ENCODE assay signal across 1 cellular context in the genomic region with DNA sequence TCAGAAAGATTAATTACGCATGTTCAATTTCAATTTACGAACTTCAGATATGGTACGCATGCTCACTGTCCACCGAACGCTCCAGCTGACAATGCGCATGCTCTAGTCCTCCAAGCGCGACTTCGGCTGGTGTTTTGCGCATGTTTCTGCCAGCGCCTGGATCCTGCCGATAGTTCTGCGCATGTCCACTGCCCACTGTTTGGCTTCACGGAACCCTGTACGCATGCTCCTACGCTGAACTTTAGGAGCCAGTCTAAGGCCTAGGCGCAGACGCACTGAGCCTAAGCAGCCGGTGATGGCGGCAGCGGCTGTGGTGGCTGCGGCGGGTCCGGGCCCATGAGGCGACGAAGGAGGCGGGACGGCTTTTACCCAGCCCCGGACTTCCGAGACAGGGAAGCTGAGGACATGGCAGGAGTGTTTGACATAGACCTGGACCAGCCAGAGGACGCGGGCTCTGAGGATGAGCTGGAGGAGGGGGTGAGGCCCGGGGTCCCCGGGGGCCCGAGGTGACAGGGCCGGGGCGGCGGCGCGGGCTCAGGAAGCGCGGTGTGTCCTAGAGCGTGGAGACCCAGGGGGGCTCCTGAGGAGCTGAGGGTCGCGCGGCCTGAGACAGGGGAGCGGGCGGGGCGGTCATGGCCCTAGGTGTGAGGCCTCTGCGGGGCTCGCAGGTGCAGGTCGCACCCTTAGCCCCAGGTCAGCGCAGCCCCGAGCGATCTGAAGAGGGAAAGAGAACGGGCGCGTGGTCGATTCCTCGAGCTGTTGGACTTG.
TF ChIP-seq lines count a peak whose summit lies in the region.

Gene RPS6KB1 (plus strand): TSS at position 273 of the 768 bp plus-strand sequence. CDS start 64 bp downstream, at position 337.
Gene TUBD1 (minus strand): TSS at position 95 of the 768 bp plus-strand sequence. CDS start 1,941 bp downstream, outside the sequence.

TF ChIP-seq in K562, 482 proteins besides CTCF, POLR2A, EP300 and RAD21 (continued from another document and continues in another):
- TF ChIP-seq HMGXB4 (CRISPR knock-in tag; IDR thresholded peaks at IDR 0.05) = peak; percentile 38; the same call in 1 of the 2 replicates
- TF ChIP-seq ZNF764 (CRISPR knock-in tag; IDR thresholded peaks at IDR 0.05; ENCODE audit: low read depth) = no peak
- TF ChIP-seq, protein P1, sequence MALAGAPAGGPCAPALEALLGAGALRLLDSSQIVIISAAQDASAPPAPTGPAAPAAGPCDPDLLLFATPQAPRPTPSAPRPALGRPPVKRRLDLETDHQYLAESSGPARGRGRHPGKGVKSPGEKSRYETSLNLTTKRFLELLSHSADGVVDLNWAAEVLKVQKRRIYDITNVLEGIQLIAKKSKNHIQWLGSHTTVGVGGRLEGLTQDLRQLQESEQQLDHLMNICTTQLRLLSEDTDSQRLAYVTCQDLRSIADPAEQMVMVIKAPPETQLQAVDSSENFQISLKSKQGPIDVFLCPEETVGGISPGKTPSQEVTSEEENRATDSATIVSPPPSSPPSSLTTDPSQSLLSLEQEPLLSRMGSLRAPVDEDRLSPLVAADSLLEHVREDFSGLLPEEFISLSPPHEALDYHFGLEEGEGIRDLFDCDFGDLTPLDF (CRISPR knock-in tag; IDR thresholded peaks at IDR 0.05) = no peak
- TF ChIP-seq ZNF140 (CRISPR knock-in tag; IDR thresholded peaks at IDR 0.05) = no peak
- TF ChIP-seq ZNF143 (CRISPR knock-in tag; IDR thresholded peaks at IDR 0.05) = no peak
- no peak for TF ChIP-seq SPI1 (IDR thresholded peaks at IDR 0.05; ENCODE audit: borderline replicate concordance, low read depth, low read length)
- TF ChIP-seq MEF2D (tag; conservative IDR thresholded peaks at IDR 0.05; ENCODE audit: low read depth) = no peak
- TF ChIP-seq RNF2 (IDR thresholded peaks at IDR 0.05) = no peak
- TF ChIP-seq GTF3C2 (IDR thresholded peaks at IDR 0.05; ENCODE audit: borderline replicate concordance, extremely low read depth, insufficient read length) = no peak
- no peak for TF ChIP-seq SLC30A9 (CRISPR knock-in tag; IDR thresholded peaks at IDR 0.05)
- no peak for TF ChIP-seq GTF2B (IDR thresholded peaks at IDR 0.05; ENCODE audit: extremely low read depth, insufficient read length)
- TF ChIP-seq ZNF134 (CRISPR knock-in tag; conservative IDR thresholded peaks at IDR 0.05) = peak; percentile 51; the same call in 1 of the 2 replicates
- TF ChIP-seq NFRKB (IDR thresholded peaks at IDR 0.05; ENCODE audit: low read depth) = peak; percentile 69; the same call in 1 of the 2 replicates
- TF ChIP-seq KDM5B (IDR thresholded peaks at IDR 0.05; ENCODE audit: insufficient replicate concordance, low read depth, low read length) = peak; percentile 97
- TF ChIP-seq ZNF780A (CRISPR knock-in tag; IDR thresholded peaks at IDR 0.05) = no peak
- peak; percentile 93 for TF ChIP-seq POU5F1 (IDR thresholded peaks at IDR 0.05; ENCODE audit: borderline replicate concordance, low read depth, low read length, partially characterized antibody)
- no peak for TF ChIP-seq ZNF212 (CRISPR knock-in tag; IDR thresholded peaks at IDR 0.05)
- no peak for TF ChIP-seq NELFE (IDR thresholded peaks at IDR 0.05; ENCODE audit: insufficient read depth, insufficient read length)
- TF ChIP-seq EWSR1 (IDR thresholded peaks at IDR 0.05; ENCODE audit: borderline replicate concordance, low read depth, partially characterized antibody) = no peak
- TF ChIP-seq, protein P2, sequence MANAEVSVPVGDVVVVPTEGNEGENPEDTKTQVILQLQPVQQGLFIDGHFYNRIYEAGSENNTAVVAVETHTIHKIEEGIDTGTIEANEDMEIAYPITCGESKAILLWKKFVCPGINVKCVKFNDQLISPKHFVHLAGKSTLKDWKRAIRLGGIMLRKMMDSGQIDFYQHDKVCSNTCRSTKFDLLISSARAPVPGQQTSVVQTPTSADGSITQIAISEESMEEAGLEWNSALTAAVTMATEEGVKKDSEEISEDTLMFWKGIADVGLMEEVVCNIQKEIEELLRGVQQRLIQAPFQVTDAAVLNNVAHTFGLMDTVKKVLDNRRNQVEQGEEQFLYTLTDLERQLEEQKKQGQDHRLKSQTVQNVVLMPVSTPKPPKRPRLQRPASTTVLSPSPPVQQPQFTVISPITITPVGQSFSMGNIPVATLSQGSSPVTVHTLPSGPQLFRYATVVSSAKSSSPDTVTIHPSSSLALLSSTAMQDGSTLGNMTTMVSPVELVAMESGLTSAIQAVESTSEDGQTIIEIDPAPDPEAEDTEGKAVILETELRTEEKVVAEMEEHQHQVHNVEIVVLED (CRISPR knock-in tag; IDR thresholded peaks at IDR 0.05) = peak; percentile 56; the same call in 1 of the 2 replicates
- TF ChIP-seq JUN (IDR thresholded peaks at IDR 0.05; ENCODE audit: borderline replicate concordance, low read depth, low read length) = no peak
- peak; percentile 90; the same call in 1 of the 2 replicates for TF ChIP-seq JUN (CRISPR knock-in tag; IDR thresholded peaks at IDR 0.05; ENCODE audit: borderline replicate concordance)
- TF ChIP-seq ZNF384 (IDR thresholded peaks at IDR 0.05; ENCODE audit: low read depth, low read length) = no peak
- no peak for TF ChIP-seq E2F4 (CRISPR knock-in tag; IDR thresholded peaks at IDR 0.05; ENCODE audit: low read depth)
- TF ChIP-seq SMARCA4 (IDR thresholded peaks at IDR 0.05) = no peak
- 0 out of 4 replicates have a peak, but pooled peaks of 1 of the 2 experiments have one; percentile 12 for TF ChIP-seq RCOR1 (IDR thresholded peaks at IDR 0.05; ENCODE audit: borderline replicate concordance in 1 of 2, low read depth in 2 of 2, low read length in 2 of 2)
- TF ChIP-seq RB1 (IDR thresholded peaks at IDR 0.05; ENCODE audit: low read depth) = peak; percentile 59
- no peak for TF ChIP-seq KLF16 (IDR thresholded peaks at IDR 0.05)
- no peak for TF ChIP-seq ZFPM2 (CRISPR knock-in tag; IDR thresholded peaks at IDR 0.05)
- no peak for TF ChIP-seq SMC3 (conservative IDR thresholded peaks at IDR 0.05; ENCODE audit: insufficient read depth, low read depth, low read length)
- TF ChIP-seq ZEB2 (IDR thresholded peaks at IDR 0.05) = no peak
- 0 out of 4 replicates have a peak, but pooled peaks have one; percentile 35 to 42 for TF ChIP-seq UBTF (IDR thresholded peaks at IDR 0.05; ENCODE audit: borderline replicate concordance in 1 of 2, low read depth in 2 of 2, low read length in 2 of 2)
- TF ChIP-seq NFYB (IDR thresholded peaks at IDR 0.05; ENCODE audit: extremely low read depth, insufficient read length) = no peak
- no peak; the same call in 1 of the 2 replicates for TF ChIP-seq LCOR (CRISPR knock-in tag; IDR thresholded peaks at IDR 0.05)
- TF ChIP-seq, protein P3, sequence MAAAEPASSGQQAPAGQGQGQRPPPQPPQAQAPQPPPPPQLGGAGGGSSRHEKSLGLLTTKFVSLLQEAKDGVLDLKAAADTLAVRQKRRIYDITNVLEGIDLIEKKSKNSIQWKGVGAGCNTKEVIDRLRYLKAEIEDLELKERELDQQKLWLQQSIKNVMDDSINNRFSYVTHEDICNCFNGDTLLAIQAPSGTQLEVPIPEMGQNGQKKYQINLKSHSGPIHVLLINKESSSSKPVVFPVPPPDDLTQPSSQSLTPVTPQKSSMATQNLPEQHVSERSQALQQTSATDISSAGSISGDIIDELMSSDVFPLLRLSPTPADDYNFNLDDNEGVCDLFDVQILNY (CRISPR knock-in tag; IDR thresholded peaks at IDR 0.05) = no peak
- peak; percentile 94 for TF ChIP-seq TAF9B (IDR thresholded peaks at IDR 0.05; ENCODE audit: partially characterized antibody)
- TF ChIP-seq, protein P4, sequence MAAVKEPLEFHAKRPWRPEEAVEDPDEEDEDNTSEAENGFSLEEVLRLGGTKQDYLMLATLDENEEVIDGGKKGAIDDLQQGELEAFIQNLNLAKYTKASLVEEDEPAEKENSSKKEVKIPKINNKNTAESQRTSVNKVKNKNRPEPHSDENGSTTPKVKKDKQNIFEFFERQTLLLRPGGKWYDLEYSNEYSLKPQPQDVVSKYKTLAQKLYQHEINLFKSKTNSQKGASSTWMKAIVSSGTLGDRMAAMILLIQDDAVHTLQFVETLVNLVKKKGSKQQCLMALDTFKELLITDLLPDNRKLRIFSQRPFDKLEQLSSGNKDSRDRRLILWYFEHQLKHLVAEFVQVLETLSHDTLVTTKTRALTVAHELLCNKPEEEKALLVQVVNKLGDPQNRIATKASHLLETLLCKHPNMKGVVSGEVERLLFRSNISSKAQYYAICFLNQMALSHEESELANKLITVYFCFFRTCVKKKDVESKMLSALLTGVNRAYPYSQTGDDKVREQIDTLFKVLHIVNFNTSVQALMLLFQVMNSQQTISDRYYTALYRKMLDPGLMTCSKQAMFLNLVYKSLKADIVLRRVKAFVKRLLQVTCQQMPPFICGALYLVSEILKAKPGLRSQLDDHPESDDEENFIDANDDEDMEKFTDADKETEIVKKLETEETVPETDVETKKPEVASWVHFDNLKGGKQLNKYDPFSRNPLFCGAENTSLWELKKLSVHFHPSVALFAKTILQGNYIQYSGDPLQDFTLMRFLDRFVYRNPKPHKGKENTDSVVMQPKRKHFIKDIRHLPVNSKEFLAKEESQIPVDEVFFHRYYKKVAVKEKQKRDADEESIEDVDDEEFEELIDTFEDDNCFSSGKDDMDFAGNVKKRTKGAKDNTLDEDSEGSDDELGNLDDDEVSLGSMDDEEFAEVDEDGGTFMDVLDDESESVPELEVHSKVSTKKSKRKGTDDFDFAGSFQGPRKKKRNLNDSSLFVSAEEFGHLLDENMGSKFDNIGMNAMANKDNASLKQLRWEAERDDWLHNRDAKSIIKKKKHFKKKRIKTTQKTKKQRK (IDR thresholded peaks at IDR 0.05; ENCODE audit: borderline replicate concordance, low read depth, low read length) = no peak
- TF ChIP-seq BACH1 (tag; IDR thresholded peaks at IDR 0.05) = no peak
- TF ChIP-seq U2AF2 (optimal IDR thresholded peaks at IDR 0.05; ENCODE audit: low read depth, low read length) = no peak
- no peak for TF ChIP-seq GTF2A2 (tag; IDR thresholded peaks at IDR 0.05)
